In genomic region chr12:46959484-46959883, GRCh38 we compare ENCODE assay signal across 2 cellular contexts.
TF ChIP-seq lines count a peak whose summit lies in the region.

No MANE protein-coding gene starts in this region.

TF ChIP-seq in A549, 52 proteins besides CTCF, POLR2A, EP300 and RAD21 (continued from another document):
- peak; percentile 33 to 61; a peak in 3 of 4 replicates for TF ChIP-seq CEBPB (IDR thresholded peaks at IDR 0.05)
- TF ChIP-seq REST (IDR thresholded peaks at IDR 0.05) = no peak
- TF ChIP-seq JUNB (IDR thresholded peaks at IDR 0.05) = peak; percentile 77
- TF ChIP-seq NPAS2 (CRISPR knock-in tag; IDR thresholded peaks at IDR 0.05; ENCODE audit: borderline replicate concordance) = no peak
- no peak for TF ChIP-seq TFCP2L1 (CRISPR knock-in tag; IDR thresholded peaks at IDR 0.05)
- no peak for TF ChIP-seq ZFP36 (IDR thresholded peaks at IDR 0.05; ENCODE audit: borderline replicate concordance, partially characterized antibody)
- TF ChIP-seq MAFK (IDR thresholded peaks at IDR 0.05; ENCODE audit: partially characterized antibody) = peak; percentile 82
- TF ChIP-seq HOXB13 (CRISPR knock-in tag; IDR thresholded peaks at IDR 0.05; ENCODE audit: low read depth) = no peak
- no peak for TF ChIP-seq CBX8 (IDR thresholded peaks at IDR 0.05)
- no peak for TF ChIP-seq NFE2L2 (conservative IDR thresholded peaks at IDR 0.05; ENCODE audit: low read length)
- no peak for TF ChIP-seq SREBF2 (IDR thresholded peaks at IDR 0.05)
- TF ChIP-seq EHMT2 (IDR thresholded peaks at IDR 0.05; ENCODE audit: low read depth) = no peak
- no peak for TF ChIP-seq EHF (CRISPR knock-in tag; IDR thresholded peaks at IDR 0.05)
- no peak for TF ChIP-seq ELK1 (IDR thresholded peaks at IDR 0.05; ENCODE audit: low read depth, low read length)
- TF ChIP-seq ZNF302 (CRISPR knock-in tag; IDR thresholded peaks at IDR 0.05) = no peak
- TF ChIP-seq MAZ (IDR thresholded peaks at IDR 0.05; ENCODE audit: borderline replicate concordance, low read depth, low read length) = no peak
- TF ChIP-seq, protein P1, sequence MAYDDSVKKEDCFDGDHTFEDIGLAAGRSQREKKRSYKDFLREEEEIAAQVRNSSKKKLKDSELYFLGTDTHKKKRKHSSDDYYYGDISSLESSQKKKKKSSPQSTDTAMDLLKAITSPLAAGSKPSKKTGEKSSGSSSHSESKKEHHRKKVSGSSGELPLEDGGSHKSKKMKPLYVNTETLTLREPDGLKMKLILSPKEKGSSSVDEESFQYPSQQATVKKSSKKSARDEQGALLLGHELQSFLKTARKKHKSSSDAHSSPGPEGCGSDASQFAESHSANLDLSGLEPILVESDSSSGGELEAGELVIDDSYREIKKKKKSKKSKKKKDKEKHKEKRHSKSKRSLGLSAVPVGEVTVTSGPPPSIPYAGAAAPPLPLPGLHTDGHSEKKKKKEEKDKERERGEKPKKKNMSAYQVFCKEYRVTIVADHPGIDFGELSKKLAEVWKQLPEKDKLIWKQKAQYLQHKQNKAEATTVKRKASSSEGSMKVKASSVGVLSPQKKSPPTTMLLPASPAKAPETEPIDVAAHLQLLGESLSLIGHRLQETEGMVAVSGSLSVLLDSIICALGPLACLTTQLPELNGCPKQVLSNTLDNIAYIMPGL (CRISPR knock-in tag; IDR thresholded peaks at IDR 0.05; ENCODE audit: borderline replicate concordance) = no peak
- no peak for TF ChIP-seq FOSB (CRISPR knock-in tag; IDR thresholded peaks at IDR 0.05)
- TF ChIP-seq RFX5 (IDR thresholded peaks at IDR 0.05) = no peak
- TF ChIP-seq FOSL2 (IDR thresholded peaks at IDR 0.05) = peak; percentile 65
- TF ChIP-seq FOSL2 (CRISPR knock-in tag; IDR thresholded peaks at IDR 0.05) = peak; percentile 72
- no peak for TF ChIP-seq RCOR1 (IDR thresholded peaks at IDR 0.05; ENCODE audit: low read depth, low read length)
TF ChIP-seq in A549: peak in this region for 6.

TF ChIP-seq in SK-N-SH, 30 proteins besides CTCF, POLR2A, EP300 and RAD21 (continued from another document):
- TF ChIP-seq RFX5 (IDR thresholded peaks at IDR 0.05; ENCODE audit: low read length) (no peak), YY1 (IDR thresholded peaks at IDR 0.05; ENCODE audit: low read depth) (0 out of 2 replicates have a peak, but pooled peaks have one; percentile 43), IRF3 (IDR thresholded peaks at IDR 0.05; ENCODE audit: low read depth, low read length) (no peak), NRF1 (IDR thresholded peaks at IDR 0.05; ENCODE audit: low read depth, low read length) (no peak), FOSL2 (IDR thresholded peaks at IDR 0.05; ENCODE audit: borderline replicate concordance, low read depth) (peak; percentile 86; the same call in 1 of the 2 replicates), JUND (IDR thresholded peaks at IDR 0.05) (peak; percentile 87), ELF1 (IDR thresholded peaks at IDR 0.05) (no peak), CHD2 (IDR thresholded peaks at IDR 0.05; ENCODE audit: low read length, partially characterized antibody) (no peak), TAF1 (IDR thresholded peaks at IDR 0.05; ENCODE audit: borderline replicate concordance, low read depth, low read length) (no peak), ZBTB33 (IDR thresholded peaks at IDR 0.05; ENCODE audit: borderline replicate concordance, low read depth) (0 out of 2 replicates have a peak, but pooled peaks have one; percentile 55), POLR2AphosphoS5 (IDR thresholded peaks at IDR 0.05; ENCODE audit: low read depth, low read length) (peak; percentile 31; the same call in 1 of the 2 replicates), FOXJ3 (CRISPR knock-in tag; IDR thresholded peaks at IDR 0.05) (no peak), RCOR1 (IDR thresholded peaks at IDR 0.05; ENCODE audit: low read length) (no peak), TEAD4 (IDR thresholded peaks at IDR 0.05; ENCODE audit: borderline replicate concordance, insufficient read depth) (peak; percentile 65; the same call in 1 of the 2 replicates)
- TF ChIP-seq, protein P2, sequence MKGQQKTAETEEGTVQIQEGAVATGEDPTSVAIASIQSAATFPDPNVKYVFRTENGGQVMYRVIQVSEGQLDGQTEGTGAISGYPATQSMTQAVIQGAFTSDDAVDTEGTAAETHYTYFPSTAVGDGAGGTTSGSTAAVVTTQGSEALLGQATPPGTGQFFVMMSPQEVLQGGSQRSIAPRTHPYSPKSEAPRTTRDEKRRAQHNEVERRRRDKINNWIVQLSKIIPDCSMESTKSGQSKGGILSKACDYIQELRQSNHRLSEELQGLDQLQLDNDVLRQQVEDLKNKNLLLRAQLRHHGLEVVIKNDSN (IDR thresholded peaks at IDR 0.05; ENCODE audit: borderline replicate concordance, low read depth) = no peak
- TF ChIP-seq, protein P3, sequence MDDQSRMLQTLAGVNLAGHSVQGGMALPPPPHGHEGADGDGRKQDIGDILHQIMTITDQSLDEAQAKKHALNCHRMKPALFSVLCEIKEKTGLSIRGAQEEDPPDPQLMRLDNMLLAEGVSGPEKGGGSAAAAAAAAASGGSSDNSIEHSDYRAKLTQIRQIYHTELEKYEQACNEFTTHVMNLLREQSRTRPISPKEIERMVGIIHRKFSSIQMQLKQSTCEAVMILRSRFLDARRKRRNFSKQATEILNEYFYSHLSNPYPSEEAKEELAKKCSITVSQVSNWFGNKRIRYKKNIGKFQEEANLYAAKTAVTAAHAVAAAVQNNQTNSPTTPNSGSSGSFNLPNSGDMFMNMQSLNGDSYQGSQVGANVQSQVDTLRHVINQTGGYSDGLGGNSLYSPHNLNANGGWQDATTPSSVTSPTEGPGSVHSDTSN (IDR thresholded peaks at IDR 0.05) = peak; percentile 94
- TF ChIP-seq, protein P4, sequence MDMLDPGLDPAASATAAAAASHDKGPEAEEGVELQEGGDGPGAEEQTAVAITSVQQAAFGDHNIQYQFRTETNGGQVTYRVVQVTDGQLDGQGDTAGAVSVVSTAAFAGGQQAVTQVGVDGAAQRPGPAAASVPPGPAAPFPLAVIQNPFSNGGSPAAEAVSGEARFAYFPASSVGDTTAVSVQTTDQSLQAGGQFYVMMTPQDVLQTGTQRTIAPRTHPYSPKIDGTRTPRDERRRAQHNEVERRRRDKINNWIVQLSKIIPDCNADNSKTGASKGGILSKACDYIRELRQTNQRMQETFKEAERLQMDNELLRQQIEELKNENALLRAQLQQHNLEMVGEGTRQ (IDR thresholded peaks at IDR 0.05; ENCODE audit: borderline replicate concordance, low read depth, low read length) = no peak
